Comparison of ENCODE assay signal across 9 cellular contexts in genomic region chr9:97695390-97695789, GRCh38. TPM values are rescaled to one million over a fixed set of nuclear protein-coding genes. Genes with fewer than 3 reads are reported as not detected.
DNase-seq lines count a peak whose midpoint lies in the region; ATAC-seq and TF ChIP-seq lines count a peak whose summit lies in the region.
"Had no signal": no experiment of that assay in that cellular context is flagged by ENCODE, and none has a peak within 500 bp of the region (broad histone marks: within the 10 kb centered on the region; RNA-seq: fewer than 3 reads in every experiment).

No MANE protein-coding gene starts in this region.

- peak overlapping the region; percentile 85 for H3K4me2 ChIP-seq in BLaER1

- H3K27ac Mint-ChIP-seq in IgD-negative memory B cell, result peak overlapping the region in 1 of 3 donors; percentile 39
- peak overlapping the region in 3 of 5 experiments; percentile 96 to 98 (median 97) for H3K27ac Mint-ChIP-seq in brain
- peak overlapping the region in 1 of 2 donors; percentile 96 for H3K27ac Mint-ChIP-seq in natural killer cell treated with Interleukin-12 subunit alpha and Interleukin-12 subunit beta and Interleukin-15 and Interleukin-18, amount 100 ng/mL, for 72 hours

- peaks cover 42 to 59% (median 55%) of the 10 kb centered on the region in 3 donors for H3K4me1 Mint-ChIP-seq in IgD-negative memory B cell
- peaks cover 49% of the 10 kb centered on the region for H3K4me1 Mint-ChIP-seq in brain
- H3K4me1 Mint-ChIP-seq in natural killer cell treated with Interleukin-12 subunit alpha and Interleukin-12 subunit beta and Interleukin-15 and Interleukin-18, amount 100 ng/mL, for 72 hours (ENCODE audit: low read depth in 2 of 2), result peaks cover 46 to 47% of the 10 kb centered on the region in 2 donors

- H4K20me1 ChIP-seq in BLaER1, result peaks cover 32% of the 10 kb centered on the region

- H3K36me3 Mint-ChIP-seq in IgD-negative memory B cell (peaks cover 3% of the 10 kb centered on the region), brain (peaks cover 28% of the 10 kb centered on the region)
- peaks cover 4% of the 10 kb centered on the region for H3K36me3 Mint-ChIP-seq in natural killer cell treated with Interleukin-12 subunit alpha and Interleukin-12 subunit beta and Interleukin-15 and Interleukin-18, amount 100 ng/mL, for 72 hours

- H3K4me3 Mint-ChIP-seq in IgD-negative memory B cell (peak overlapping the region in 3 of 4 donors; percentile 92 to 96 (median 95)), brain (peak overlapping the region; percentile 91 to 98 (median 97))
- peak overlapping the region; percentile 90 for H3K4me3 Mint-ChIP-seq in natural killer cell treated with Interleukin-12 subunit alpha and Interleukin-12 subunit beta and Interleukin-15 and Interleukin-18, amount 100 ng/mL, for 72 hours

- no peak for ATAC-seq in natural killer cell treated with Interleukin-12 subunit alpha and Interleukin-12 subunit beta and Interleukin-15 and Interleukin-18, amount 100 ng/mL, for 72 hours
- ATAC-seq in HG02884 (IDR thresholded peaks at IDR 0.05; ENCODE audit: unreplicated experiment) (no peak), GM19397 (IDR thresholded peaks at IDR 0.05; ENCODE audit: unreplicated experiment) (no peak)
- ATAC-seq: heart right ventricle had no signal

- no peaks in the 10 kb centered on the region for H3K9me3 ChIP-seq in BLaER1
- H3K9me3 ChIP-seq in colonic mucosa, result no peaks in the 10 kb centered on the region
- H3K9me3 ChIP-seq: heart right ventricle had no signal

- no peaks in the 10 kb centered on the region for H3K27me3 ChIP-seq in BLaER1
- H3K27me3 ChIP-seq in colonic mucosa, result no peaks in the 10 kb centered on the region

- H3K27me3 Mint-ChIP-seq in IgD-negative memory B cell (no peaks in the 10 kb centered on the region), brain (peaks cover 11% of the 10 kb centered on the region)
- peaks cover 0 to 5% of the 10 kb centered on the region in 2 donors for H3K27me3 Mint-ChIP-seq in natural killer cell treated with Interleukin-12 subunit alpha and Interleukin-12 subunit beta and Interleukin-15 and Interleukin-18, amount 100 ng/mL, for 72 hours

- TF ChIP-seq CTCF in brain (conservative IDR thresholded peaks at IDR 0.05) (no peak), colonic mucosa (IDR thresholded peaks at IDR 0.05) (no peak)

- peak overlapping the region; percentile 90; the same call in 1 of the 2 replicates for H3K9ac ChIP-seq in BLaER1
- H3K9ac ChIP-seq in colonic mucosa (ENCODE audit: low read depth in 2 of 2, low read length in 2 of 2), result no peak overlapping the region

- intact Hi-C loops in colonic mucosa (cut with DNase I), result no loop called here

- H3K9me3 Mint-ChIP-seq in IgD-negative memory B cell (no peaks in the 10 kb centered on the region), brain (no peaks in the 10 kb centered on the region)
- no peaks in the 10 kb centered on the region for H3K9me3 Mint-ChIP-seq in natural killer cell treated with Interleukin-12 subunit alpha and Interleukin-12 subunit beta and Interleukin-15 and Interleukin-18, amount 100 ng/mL, for 72 hours

- H3K27ac ChIP-seq in BLaER1 (no peak overlapping the region), colonic mucosa (no peak overlapping the region)

- H3K4me3 ChIP-seq in BLaER1 (no peak overlapping the region), colonic mucosa (no peak overlapping the region)

- no peak for DNase-seq in natural killer cell treated with Interleukin-12 subunit alpha and Interleukin-12 subunit beta and Interleukin-15 and Interleukin-18, amount 100 ng/mL, for 72 hours (ENCODE audit: low spot score)
- DNase-seq in AML-193 (lab: John Stamatoyannopoulos, UW), result no peak
- no peak for DNase-seq in colonic mucosa
- DNase-seq: heart right ventricle had no signal

- peaks cover 32% of the 10 kb centered on the region for H3K4me1 ChIP-seq in BLaER1
- H3K4me1 ChIP-seq in colonic mucosa, result peaks cover 16% of the 10 kb centered on the region

- H3K36me3 ChIP-seq in BLaER1 (peaks cover 20% of the 10 kb centered on the region), colonic mucosa (no peaks in the 10 kb centered on the region)

RNA-seq across cellular contexts. Expression of gene XPA, which starts 1.8 kb away (rescaled TPM):
- polyA plus RNA-seq in IgD-negative memory B cell (33.6 TPM), brain (ENCODE audit: insufficient read depth, low read depth, low replicate concordance) (9.5 TPM)
- 10 to 100 TPM; 11.2 to 12.5 TPM for total RNA-seq in natural killer cell treated with Interleukin-12 subunit alpha and Interleukin-12 subunit beta and Interleukin-15 and Interleukin-18, amount 100 ng/mL, for 72 hours
- total RNA-seq in colonic mucosa, result 1 to 10 TPM; 7.0 to 8.0 TPM
